Comparison of ENCODE assay signal across 2 cellular contexts in genomic region chr2:128798502-128799283, GRCh38.
TF ChIP-seq lines count a peak whose summit lies in the region.

No MANE protein-coding gene starts in this region.

TF ChIP-seq in GM12878, 131 proteins besides CTCF, POLR2A, EP300 and RAD21:
- TF ChIP-seq HCFC1 (IDR thresholded peaks at IDR 0.05; ENCODE audit: low read length): no peak
- TF ChIP-seq ZSCAN29 (IDR thresholded peaks at IDR 0.05): no peak
- TF ChIP-seq RAD51 (IDR thresholded peaks at IDR 0.05): no peak
- no peak for TF ChIP-seq TCF12 (IDR thresholded peaks at IDR 0.05; ENCODE audit: low read depth, low read length)

TF ChIP-seq in GM23338, 12 proteins besides CTCF, POLR2A, EP300 and RAD21:
- no peak for TF ChIP-seq ZNF462 (CRISPR knock-in tag; IDR thresholded peaks at IDR 0.05)
- TF ChIP-seq ZNF331 (CRISPR knock-in tag; IDR thresholded peaks at IDR 0.05; ENCODE audit: low read depth): no peak
- no peak for TF ChIP-seq REST (IDR thresholded peaks at IDR 0.05; ENCODE audit: unreplicated experiment)
- TF ChIP-seq EZH2phosphoT487 (IDR thresholded peaks at IDR 0.05; ENCODE audit: unreplicated experiment): no peak
- no peak for TF ChIP-seq CREB1 (CRISPR knock-in tag; IDR thresholded peaks at IDR 0.05; ENCODE audit: low read depth)
- no peak for TF ChIP-seq NANOG (IDR thresholded peaks at IDR 0.05; ENCODE audit: borderline replicate concordance)
- no peak for TF ChIP-seq ETS1 (IDR thresholded peaks at IDR 0.05)
- TF ChIP-seq STAT1 (IDR thresholded peaks at IDR 0.05; ENCODE audit: unreplicated experiment): no peak
